15 cellular contexts compared by ENCODE assay signal in genomic region chr3:23330568-23330967, GRCh38.
DNase-seq lines count a peak whose midpoint lies in the region; ATAC-seq, FAIRE-seq and TF ChIP-seq lines count a peak whose summit lies in the region.
"Had no signal": no experiment of that assay in that cellular context is flagged by ENCODE, and none has a peak within 500 bp of the region (broad histone marks: within the 10 kb centered on the region; RNA-seq: fewer than 3 reads in every experiment).

No MANE protein-coding gene starts in this region.

- H3K9me3 ChIP-seq in HEK293 (ENCODE audit: control insufficient read depth, insufficient read depth, low read depth, low read length) (no peaks in the 10 kb centered on the region), adipocyte (ENCODE audit: control insufficient read depth, low read length) (no peaks in the 10 kb centered on the region), pancreas (no peaks in the 10 kb centered on the region)

- no peaks in the 10 kb centered on the region for H3K36me3 Mint-ChIP-seq in activated naive CD4-positive, alpha-beta T cell treated with anti-CD3 and anti-CD28 coated beads, Interleukin-2, amount 10 ng/mL, durations not matched to agents 7 days and 5 days
- H3K36me3 Mint-ChIP-seq in activated T-helper 17 cell treated with anti-CD3 and anti-CD28 coated beads, Interleukin-2, amount 50 U/mL, for 72 hours (ENCODE audit: low read depth) = no peaks in the 10 kb centered on the region
- H3K36me3 Mint-ChIP-seq: CD4-positive, CD25-positive, alpha-beta regulatory T cell had no signal

- CTCF ChIA-PET in HEK293 (lab: Yijun Ruan, JAX) = interaction anchor here (0.7 kb wide), 1 partner anchor 1541 kb away, joined by 6 read pairs; no protein-coding TSS in a partner anchor
- CTCF ChIA-PET in activated naive CD4-positive, alpha-beta T cell treated with anti-CD3 and anti-CD28 coated beads, Interleukin-2, amount 10 ng/mL, durations not matched to agents 7 days and 5 days (lab: Charles Lee) = no interaction called here

- H3K27me3 Mint-ChIP-seq in activated naive CD4-positive, alpha-beta T cell treated with anti-CD3 and anti-CD28 coated beads, Interleukin-2, amount 10 ng/mL, durations not matched to agents 7 days and 5 days = no peaks in the 10 kb centered on the region
- peaks cover 3% of the 10 kb centered on the region for H3K27me3 Mint-ChIP-seq in activated T-helper 17 cell treated with anti-CD3 and anti-CD28 coated beads, Interleukin-2, amount 50 U/mL, for 72 hours
- H3K27me3 Mint-ChIP-seq: CD4-positive, CD25-positive, alpha-beta regulatory T cell had no signal

- H3K27me3 ChIP-seq in adipocyte (replicated peaks; ENCODE audit: control insufficient read depth, insufficient read depth, low read length) = no peaks in the 10 kb centered on the region
- H3K27me3 ChIP-seq in pancreas = no peaks in the 10 kb centered on the region
- H3K27me3 ChIP-seq: BLaER1 treated with 17β-estradiol and CSF1 and Interleukin-3, amounts not matched to agents 10 nM and 100 nM had no signal

- no peak overlapping the region for H3K4me3 ChIP-seq in HEK293 (ENCODE audit: low read depth, low read length)
- no peak overlapping the region for H3K4me3 ChIP-seq in adipocyte (ENCODE audit: low read length)
- H3K4me3 ChIP-seq in pancreas = no peak overlapping the region
- H3K4me3 ChIP-seq: BLaER1 treated with 17β-estradiol and CSF1 and Interleukin-3, amounts not matched to agents 10 nM and 100 nM; GM12878; GM23338 had no signal

- WGBS in pancreas, 2 donors = 78 to 84% methylated on average over 1 of the region's 1 CpG

- ATAC-seq in pancreas = no peak
- ATAC-seq in activated T-helper 17 cell treated with anti-CD3 and anti-CD28 coated beads, Interleukin-2, amount 50 U/mL, for 72 hours (replicated peaks) = no peak
- ATAC-seq: GM12878, GM23338 had no signal

- no peak overlapping the region for H3K4me3 Mint-ChIP-seq in activated naive CD4-positive, alpha-beta T cell treated with anti-CD3 and anti-CD28 coated beads, Interleukin-2, amount 10 ng/mL, durations not matched to agents 7 days and 5 days
- H3K4me3 Mint-ChIP-seq in activated T-helper 17 cell treated with anti-CD3 and anti-CD28 coated beads, Interleukin-2, amount 50 U/mL, for 72 hours = no peak overlapping the region
- H3K4me3 Mint-ChIP-seq: CD4-positive, CD25-positive, alpha-beta regulatory T cell; GM23338 had no signal

- H3K36me3 ChIP-seq in HEK293 (ENCODE audit: control insufficient read depth in 2 of 2, insufficient read depth in 1 of 2, low read length in 2 of 2) = no peaks in the 10 kb centered on the region
- H3K36me3 ChIP-seq in adipocyte (ENCODE audit: control insufficient read depth, insufficient read depth, low read length, severe bottlenecking) = no peaks in the 10 kb centered on the region
- no peaks in the 10 kb centered on the region for H3K36me3 ChIP-seq in pancreas

- intact Hi-C loops in pancreas (cut with DNase I) = no loop called here

- H3K4me1 Mint-ChIP-seq in activated naive CD4-positive, alpha-beta T cell treated with anti-CD3 and anti-CD28 coated beads, Interleukin-2, amount 10 ng/mL, durations not matched to agents 7 days and 5 days = peaks cover 2% of the 10 kb centered on the region
- H3K4me1 Mint-ChIP-seq in activated T-helper 17 cell treated with anti-CD3 and anti-CD28 coated beads, Interleukin-2, amount 50 U/mL, for 72 hours = no peaks in the 10 kb centered on the region

- DNase-seq in adipocyte (ENCODE audit: low read depth) (peak; percentile 18), fibroblast of gingiva (ENCODE audit: low read depth) (peak; percentile 8), pancreas (no peak), NCI-H128 (lab: John Stamatoyannopoulos, UW; ENCODE audit: unreplicated experiment) (no peak)
- DNase-seq in activated naive CD4-positive, alpha-beta T cell treated with anti-CD3 and anti-CD28 coated beads, Interleukin-2, amount 10 ng/mL, durations not matched to agents 7 days and 5 days = no peak
- DNase-seq: ACHN; Calu3; CD4-positive, CD25-positive, alpha-beta regulatory T cell; DMS 273 treated with DMSO at 0.1 percent for 48 hours; H7 had no signal

- FAIRE-seq in pancreas (lab: Jason Lieb, UNC) = peak; percentile 83
- FAIRE-seq: GM12878 had no signal

- TF ChIP-seq CTCF in HEK293 (tag by site-specific recombination; IDR thresholded peaks at IDR 0.05) (no peak), pancreas (IDR thresholded peaks at IDR 0.05) (no peak)

- no peaks in the 10 kb centered on the region for H3K9me3 Mint-ChIP-seq in activated naive CD4-positive, alpha-beta T cell treated with anti-CD3 and anti-CD28 coated beads, Interleukin-2, amount 10 ng/mL, durations not matched to agents 7 days and 5 days
- no peaks in the 10 kb centered on the region for H3K9me3 Mint-ChIP-seq in activated T-helper 17 cell treated with anti-CD3 and anti-CD28 coated beads, Interleukin-2, amount 50 U/mL, for 72 hours

- no peak overlapping the region for H3K27ac Mint-ChIP-seq in activated naive CD4-positive, alpha-beta T cell treated with anti-CD3 and anti-CD28 coated beads, Interleukin-2, amount 10 ng/mL, durations not matched to agents 7 days and 5 days
- H3K27ac Mint-ChIP-seq in activated T-helper 17 cell treated with anti-CD3 and anti-CD28 coated beads, Interleukin-2, amount 50 U/mL, for 72 hours = no peak overlapping the region
- H3K27ac Mint-ChIP-seq: GM23338 had no signal

- POLR2A ChIA-PET in HEK293 (lab: Yijun Ruan, JAX) = no interaction called here

- no peak overlapping the region for H3K9ac ChIP-seq in adipocyte (ENCODE audit: low read length)
- H3K9ac ChIP-seq: BLaER1 treated with 17β-estradiol and CSF1 and Interleukin-3, amounts not matched to agents 10 nM and 100 nM had no signal

- H3K27ac ChIP-seq in HEK293 (ENCODE audit: extremely low read depth, low read depth, low read length) (no peak overlapping the region), pancreas (no peak overlapping the region)
- H3K27ac ChIP-seq: BLaER1 treated with 17β-estradiol and CSF1 and Interleukin-3, amounts not matched to agents 10 nM and 100 nM had no signal

- peaks cover 3% of the 10 kb centered on the region; the same call in 1 of the 2 replicates for H3K4me1 ChIP-seq in HEK293 (ENCODE audit: control insufficient read depth, insufficient read depth, low read length)
- H3K4me1 ChIP-seq in adipocyte (ENCODE audit: control insufficient read depth, insufficient read depth, low read length) = peaks cover 2% of the 10 kb centered on the region
- H3K4me1 ChIP-seq in pancreas = no peaks in the 10 kb centered on the region

TF ChIP-seq in HEK293, 187 proteins besides CTCF, POLR2A, EP300 and RAD21:
- TF ChIP-seq REPIN1 (tag by site-specific recombination; IDR thresholded peaks at IDR 0.05; ENCODE audit: low read depth) = no peak
- TF ChIP-seq BCL6B (tag by site-specific recombination; IDR thresholded peaks at IDR 0.05) = peak; percentile 90
TF ChIP-seq in HEK293: peak in this region for 1.

Comparison
In these comparisons a context has a peak if more than half of its experiments do, and no peak if none do; other contexts are left out.
1. DNase-seq: peak in adipocyte (single experiment) and fibroblast of gingiva (single experiment); none in pancreas (0 of 6), NCI-H128 (single experiment) and activated naive CD4-positive, alpha-beta T cell treated with anti-CD3 and anti-CD28 coated beads, Interleukin-2, amount 10 ng/mL, durations not matched to agents 7 days and 5 days (single experiment).